Comparison of ENCODE assay signal across 9 cellular contexts in the genomic region with DNA sequence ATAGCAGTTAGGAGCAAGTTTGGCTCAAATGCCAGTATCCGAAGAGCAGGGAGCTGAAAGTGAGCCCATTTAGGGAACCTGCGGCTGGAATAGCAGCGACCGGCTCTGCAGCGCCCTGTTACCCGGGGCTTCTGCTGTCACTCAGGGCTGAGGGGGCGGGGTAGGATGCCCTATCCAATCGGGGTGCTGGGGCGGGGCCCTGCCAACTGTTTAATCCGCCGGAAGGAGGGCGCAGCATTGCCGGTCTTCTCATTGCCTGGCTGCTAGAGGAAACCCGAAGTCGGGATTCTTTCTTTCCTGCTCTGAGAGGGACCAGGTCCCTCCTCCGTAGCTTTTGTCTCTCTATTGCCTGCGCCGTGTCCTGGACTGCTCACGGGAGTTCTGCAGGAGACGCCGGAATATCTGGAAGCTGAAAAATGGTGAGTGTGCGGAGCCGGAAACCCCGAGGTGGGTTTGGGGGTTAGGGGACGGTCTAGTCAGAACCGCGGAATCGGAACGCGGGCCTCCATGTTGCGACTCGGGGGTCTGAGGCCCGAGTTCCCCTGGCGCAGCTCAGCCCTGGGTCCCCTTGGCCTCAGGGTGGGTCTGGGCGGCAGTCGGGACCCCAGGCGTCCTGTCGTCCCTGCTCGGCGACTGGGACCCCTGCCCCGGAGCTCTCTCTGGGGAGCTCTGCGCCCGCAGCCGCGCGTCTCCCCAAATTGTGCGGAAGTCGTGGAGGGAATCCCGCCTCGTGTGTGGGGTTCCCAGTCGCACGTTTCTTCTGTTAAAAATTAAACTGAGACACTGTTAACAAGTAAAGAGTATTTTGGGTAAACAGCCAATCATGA.
DNase-seq lines count a peak whose midpoint lies in the region; ATAC-seq and TF ChIP-seq lines count a peak whose summit lies in the region.
"Had no signal": no experiment of that assay in that cellular context is flagged by ENCODE, and none has a peak within 500 bp of the region (broad histone marks: within the 10 kb centered on the region; RNA-seq: fewer than 3 reads in every experiment).

No MANE protein-coding gene starts in this region.

- peak overlapping the region; percentile 94 for H3K4me3 ChIP-seq in choroid plexus epithelial cell (ENCODE audit: low read depth, low read length)
- H3K4me3 ChIP-seq: A549 had no signal

- TF ChIP-seq CTCF in choroid plexus epithelial cell (conservative IDR thresholded peaks at IDR 0.05; ENCODE audit: low read depth, low read length), result no peak

- DNase-seq in SIG-M5 treated with dmso at 0.1 percent for 504 hours (lab: John Stamatoyannopoulos, UW; ENCODE audit: unreplicated experiment), result peak; percentile 53
- DNase-seq in SIG-M5 (lab: John Stamatoyannopoulos, UW), result no peak
- DNase-seq in NCI-H446 treated with DMSO at 0.1 percent for 48 hours (lab: John Stamatoyannopoulos, UW), result peak; percentile 81
- DNase-seq in activated CD4-positive, alpha-beta T cell treated with anti-CD3 and anti-CD28 coated beads for 24 hours (ENCODE audit: low read depth in 2 of 2), result peak; percentile 93 to 94
- peak; percentile 96 for DNase-seq in choroid plexus epithelial cell (ENCODE audit: low read depth)
- peak; percentile 99 for DNase-seq in left kidney (ENCODE audit: low read depth, low spot score)
- DNase-seq in stimulated activated CD4-positive, alpha-beta T cell treated with anti-CD3 and anti-CD28 coated beads, Interleukin-1b, Interleukin-23, amount 100 ng/mL, for 4 hours (ENCODE audit: low read depth in 2 of 2), result peak; percentile 81 to 93

- ATAC-seq in HG03135 (IDR thresholded peaks at IDR 0.05; ENCODE audit: unreplicated experiment), result peak; percentile 83
- ATAC-seq: A549 had no signal
